In the genomic region with DNA sequence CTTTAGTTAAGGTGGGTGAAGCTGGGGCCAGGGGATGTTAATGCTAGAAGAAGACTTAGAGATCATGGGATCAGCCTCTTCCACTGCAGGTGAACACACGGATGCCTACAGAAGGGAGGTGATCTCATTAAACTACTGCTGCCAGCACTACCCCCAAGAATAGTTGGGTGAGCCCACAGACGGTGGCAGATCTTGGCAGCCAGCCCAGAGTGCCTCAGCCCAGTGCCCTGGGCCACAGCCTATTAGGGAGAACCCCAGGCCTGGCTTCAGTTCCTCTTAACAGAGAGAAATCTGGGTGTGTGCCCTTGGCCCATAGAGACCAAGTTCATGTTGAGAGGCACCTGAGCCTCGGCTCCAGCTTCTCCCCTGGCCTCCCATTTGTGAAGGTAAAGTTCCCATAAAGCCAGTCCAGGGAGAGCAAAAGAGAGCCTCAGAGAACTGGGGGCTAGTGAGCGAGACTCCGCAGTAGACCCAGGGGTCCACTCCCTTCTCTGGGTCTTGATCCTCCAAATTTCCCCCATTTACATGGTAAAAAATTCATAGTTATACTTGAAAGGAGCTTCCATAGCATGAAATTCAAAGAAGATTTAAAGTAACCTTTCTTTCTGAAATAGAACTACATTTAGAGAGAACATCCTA, we compare ENCODE assay signal across 8 cellular contexts.
DNase-seq lines count a peak whose midpoint lies in the region; ATAC-seq and TF ChIP-seq lines count a peak whose summit lies in the region.

No MANE protein-coding gene starts in this region.

- intact Hi-C loops in MCF 10A (cut with micrococcal nuclease), result no loop called here
- intact Hi-C loops in breast epithelium (cut with DNase I; ENCODE audit: low total_unique reads), result no loop called here
- intact Hi-C loops in activated CD8-positive, alpha-beta T cell treated with anti-CD3 and anti-CD28 coated beads for 36 hours (cut with micrococcal nuclease), result loop anchor here (5.0 kb wide), 2 partner anchors 41 to 69 kb away; no protein-coding TSS in a partner anchor
- intact Hi-C loops in PC-9 (cut with micrococcal nuclease; ENCODE audit: unreplicated experiment), result no loop called here

- peak; percentile 28 for DNase-seq in MCF 10A (ENCODE audit: unreplicated experiment)
- DNase-seq in breast epithelium (ENCODE audit: low spot score in 2 of 2), result no peak
- peak; percentile 80 for DNase-seq in activated CD8-positive, alpha-beta T cell treated with anti-CD3 and anti-CD28 coated beads for 36 hours
- peak; percentile 85 to 93 for DNase-seq in memory B cell (ENCODE audit: low spot score in 2 of 2)
- no peak for DNase-seq in NCI-H146 (lab: John Stamatoyannopoulos, UW)
- no peak for DNase-seq in PC-9
- DNase-seq in NCI-H2107 treated with DMSO at 0.1 percent for 48 hours (lab: John Stamatoyannopoulos, UW; ENCODE audit: unreplicated experiment), result no peak

- no peaks in the 10 kb centered on the region for H3K4me1 ChIP-seq in breast epithelium
- no peaks in the 10 kb centered on the region for H3K4me1 ChIP-seq in PC-9 (replicated peaks; ENCODE audit: insufficient read depth)

- no peaks in the 10 kb centered on the region for H3K9me2 ChIP-seq in PC-9 (ENCODE audit: insufficient read depth)

- CTCF ChIA-PET in MCF 10A (lab: Yijun Ruan, JAX) (interaction anchor here (1.1 to 1.2 kb wide), 2 partner anchors 41 to 128 kb away, joined by 3 read pairs; no protein-coding TSS in a partner anchor), PC-9 (lab: Charles Lee) (no interaction called here)
- CTCF ChIA-PET in activated CD8-positive, alpha-beta T cell treated with anti-CD3 and anti-CD28 coated beads for 36 hours (lab: Charles Lee), result interaction anchor here (1.2 to 2.5 kb wide), 3 partner anchors 29 to 128 kb away, joined by 3 to 11 read pairs (median 5); no protein-coding TSS in a partner anchor

- no peaks in the 10 kb centered on the region for H3F3A ChIP-seq in PC-9 (ENCODE audit: insufficient read depth, low read depth)

- H3K4me3 Mint-ChIP-seq in MCF 10A (ENCODE audit: unreplicated experiment), result no peak overlapping the region
- H3K4me3 Mint-ChIP-seq in activated CD8-positive, alpha-beta T cell treated with anti-CD3 and anti-CD28 coated beads for 36 hours, result no peak overlapping the region
- H3K4me3 Mint-ChIP-seq in memory B cell, result peak overlapping the region; percentile 75

- ATAC-seq in HG03354 (IDR thresholded peaks at IDR 0.05; ENCODE audit: poor library complexity, severe bottlenecking, unreplicated experiment) (peak; percentile 58), memory B cell (ENCODE audit: low read depth) (peak; percentile 86)
- ATAC-seq in activated CD8-positive, alpha-beta T cell treated with anti-CD3 and anti-CD28 coated beads for 36 hours, result peak; percentile 7

- H3K4me1 Mint-ChIP-seq in MCF 10A (ENCODE audit: insufficient read depth, unreplicated experiment), result no peaks in the 10 kb centered on the region
- peaks cover 87% of the 10 kb centered on the region for H3K4me1 Mint-ChIP-seq in activated CD8-positive, alpha-beta T cell treated with anti-CD3 and anti-CD28 coated beads for 36 hours (ENCODE audit: low read depth)
- peaks cover 69% of the 10 kb centered on the region for H3K4me1 Mint-ChIP-seq in memory B cell

- H3K27me3 Mint-ChIP-seq in MCF 10A (ENCODE audit: insufficient read depth, unreplicated experiment) (no peaks in the 10 kb centered on the region), memory B cell (no peaks in the 10 kb centered on the region)
- H3K27me3 Mint-ChIP-seq in activated CD8-positive, alpha-beta T cell treated with anti-CD3 and anti-CD28 coated beads for 36 hours, result no peaks in the 10 kb centered on the region

- H3K9me3 ChIP-seq in breast epithelium (no peaks in the 10 kb centered on the region), PC-9 (ENCODE audit: insufficient read depth, low read depth) (no peaks in the 10 kb centered on the region)

- H3K36me3 ChIP-seq in breast epithelium (no peaks in the 10 kb centered on the region), PC-9 (ENCODE audit: low read depth) (no peaks in the 10 kb centered on the region)

- POLR2A ChIA-PET in MCF 10A (lab: Yijun Ruan, JAX), result no interaction called here
- POLR2A ChIA-PET in activated CD8-positive, alpha-beta T cell treated with anti-CD3 and anti-CD28 coated beads for 36 hours (lab: Charles Lee), result interaction anchor here (0.6 to 17.9 kb wide), 4 partner anchors 12 to 423 kb away, joined by 3 to 375 read pairs (median 3); a partner anchor contains a TSS
- POLR2A ChIA-PET in PC-9 (lab: Charles Lee; ENCODE audit: unreplicated experiment), result no interaction called here

- peaks cover 7% of the 10 kb centered on the region for H3K9me3 Mint-ChIP-seq in MCF 10A (ENCODE audit: unreplicated experiment)
- H3K9me3 Mint-ChIP-seq in activated CD8-positive, alpha-beta T cell treated with anti-CD3 and anti-CD28 coated beads for 36 hours, result peaks cover 18% of the 10 kb centered on the region
- peaks cover 2% of the 10 kb centered on the region for H3K9me3 Mint-ChIP-seq in memory B cell

- no peak overlapping the region for H3K27ac ChIP-seq in breast epithelium
- no peak overlapping the region for H3K27ac ChIP-seq in PC-9

- H3K4me2 ChIP-seq in PC-9, result no peak overlapping the region

- no peak overlapping the region for H2AFZ ChIP-seq in PC-9

- no peaks in the 10 kb centered on the region for H3K36me3 Mint-ChIP-seq in MCF 10A (ENCODE audit: insufficient read depth, unreplicated experiment)
- peaks cover 17% of the 10 kb centered on the region for H3K36me3 Mint-ChIP-seq in activated CD8-positive, alpha-beta T cell treated with anti-CD3 and anti-CD28 coated beads for 36 hours (ENCODE audit: low read depth)
- H3K36me3 Mint-ChIP-seq in memory B cell, result peaks cover 3% of the 10 kb centered on the region

- H3K27ac Mint-ChIP-seq in MCF 10A (ENCODE audit: low read depth, unreplicated experiment) (no peak overlapping the region), memory B cell (peak overlapping the region; percentile 97)
- H3K27ac Mint-ChIP-seq in activated CD8-positive, alpha-beta T cell treated with anti-CD3 and anti-CD28 coated beads for 36 hours, result peak overlapping the region; percentile 90

- H3K4me3 ChIP-seq in breast epithelium (no peak overlapping the region), PC-9 (no peak overlapping the region)

- H3K27me3 ChIP-seq in breast epithelium, result peaks cover 0 to 4% of the 10 kb centered on the region in 2 donors
- H3K27me3 ChIP-seq in PC-9 (ENCODE audit: insufficient read depth, low read depth), result peaks cover 88% of the 10 kb centered on the region

- no peak for TF ChIP-seq CTCF in MCF 10A (IDR thresholded peaks at IDR 0.05; ENCODE audit: unreplicated experiment)
- no peak for TF ChIP-seq CTCF in breast epithelium (IDR thresholded peaks at IDR 0.05)
- TF ChIP-seq CTCF in activated CD8-positive, alpha-beta T cell treated with anti-CD3 and anti-CD28 coated beads for 36 hours (IDR thresholded peaks at IDR 0.05), result no peak
- no peak for TF ChIP-seq CTCF in PC-9 (conservative IDR thresholded peaks at IDR 0.05)

- H3K79me2 ChIP-seq in PC-9 (ENCODE audit: low read depth), result no peaks in the 10 kb centered on the region

- BruUV-seq in MCF 10A (replicated peaks; lab: Mats Ljungman, UMichigan) (no TSS peak), PC-9 (replicated peaks; lab: Mats Ljungman, UMichigan) (no TSS peak)

- no peak for TF ChIP-seq POLR2A in breast epithelium (IDR thresholded peaks at IDR 0.05)

- no peaks in the 10 kb centered on the region for H4K20me1 ChIP-seq in PC-9 (ENCODE audit: insufficient read depth)

Comparison
In these comparisons a context has a peak if more than half of its experiments do, and no peak if none do; other contexts are left out.
1. DNase-seq: peak in MCF 10A (single experiment), activated CD8-positive, alpha-beta T cell treated with anti-CD3 and anti-CD28 coated beads for 36 hours (single experiment) and memory B cell (2 of 2); none in breast epithelium (0 of 2), NCI-H146 (single experiment), PC-9 (0 of 2) and NCI-H2107 treated with DMSO at 0.1 percent for 48 hours (single experiment).
2. ATAC-seq: peak in every context shown above with its lines; median percentile 86 in memory B cell; 58 in HG03354; 7 in activated CD8-positive, alpha-beta T cell treated with anti-CD3 and anti-CD28 coated beads for 36 hours.